In the genomic region with DNA sequence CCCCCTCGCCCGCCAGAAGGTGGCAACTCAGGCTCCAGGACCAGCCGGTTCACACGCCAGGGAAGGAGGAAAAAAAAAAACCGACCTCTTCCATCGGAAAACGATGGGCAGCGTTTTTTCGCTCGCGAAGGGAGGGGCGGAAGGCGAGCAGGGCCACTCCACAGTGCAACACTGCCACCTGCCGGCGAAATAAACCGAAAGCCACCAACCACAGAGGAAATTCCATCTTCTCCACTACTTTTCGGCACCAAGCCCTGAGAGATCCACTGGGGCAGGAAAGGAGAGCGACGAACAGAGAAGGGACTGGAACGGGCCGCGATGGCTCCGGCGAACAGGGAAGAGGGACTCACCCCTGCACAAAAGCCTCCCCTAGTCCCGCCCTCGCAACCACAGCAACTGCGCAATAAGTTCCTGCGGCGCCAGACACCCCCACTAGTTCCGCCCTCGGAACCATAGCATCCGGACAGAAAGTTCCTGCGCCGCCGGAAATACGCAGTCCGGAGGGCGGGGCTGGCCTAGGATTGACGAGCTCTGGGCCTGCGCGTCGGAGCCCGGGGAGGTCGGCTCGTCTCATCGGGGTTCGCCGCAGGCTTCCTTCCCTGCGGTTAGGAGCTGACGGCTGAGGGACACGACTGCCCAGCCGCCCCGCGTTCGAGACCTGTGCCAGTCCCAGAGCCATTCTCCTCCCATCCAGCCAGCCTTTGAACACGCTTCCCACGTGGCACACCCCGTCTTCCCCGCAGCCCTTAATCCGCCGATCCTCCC, we compare ENCODE assay signal across 8 cellular contexts. TPM values are rescaled to one million over a fixed set of nuclear protein-coding genes. Genes with fewer than 3 reads are reported as not detected.
DNase-seq lines count a peak whose midpoint lies in the region; ATAC-seq, FAIRE-seq and TF ChIP-seq lines count a peak whose summit lies in the region.

No MANE protein-coding gene starts in this region.

- H3K27ac ChIP-seq in SU-DHL-6 (ENCODE audit: low read depth, low read length) (peak overlapping the region; percentile 93), cardiac muscle cell (peak overlapping the region; percentile 96), upper lobe of left lung (peak overlapping the region; percentile 90 to 97 (median 92))

- ATAC-seq in HG02798 (IDR thresholded peaks at IDR 0.05; ENCODE audit: poor library complexity, unreplicated experiment) (peak; percentile 95), upper lobe of left lung (ENCODE audit: low FRiP score in 2 of 2) (peak; percentile 98 to 99)
- peak; percentile 93 for ATAC-seq in activated naive CD8-positive, alpha-beta T cell treated with anti-CD3 and anti-CD28 coated beads, Interleukin-2, amount 50 U/mL, for 24 hours

- TF ChIP-seq EP300 in upper lobe of left lung (IDR thresholded peaks at IDR 0.05): peak in 2 of 4 donors; percentile 77 to 79

- intact Hi-C loops in posterior cingulate gyrus (cut with DNase I): no loop called here

- H3K79me2 ChIP-seq in SU-DHL-6 (ENCODE audit: insufficient read depth, low read length): no peaks in the 10 kb centered on the region

- FAIRE-seq in GM12891 (lab: Jason Lieb, UNC): no peak

- peak; percentile 63 for DNase-seq in GM12891 (ENCODE audit: insufficient read length, low spot score)
- peak; percentile 88 to 99 (median 97) for DNase-seq in NCI-H1417 (lab: John Stamatoyannopoulos, UW)
- DNase-seq in activated naive CD8-positive, alpha-beta T cell treated with anti-CD3 and anti-CD28 coated beads, Interleukin-2, amount 50 U/mL, for 24 hours: peak; percentile 88
- DNase-seq in cardiac muscle cell (ENCODE audit: low read depth in 1 of 2, low spot score in 1 of 2): peak; percentile 89 to 96
- DNase-seq in posterior cingulate gyrus: peak; percentile 83 to 99 (median 96)
- peak; percentile 95 for DNase-seq in upper lobe of left lung

- no peaks in the 10 kb centered on the region for H3K27me3 Mint-ChIP-seq in activated naive CD8-positive, alpha-beta T cell treated with anti-CD3 and anti-CD28 coated beads, Interleukin-2, amount 50 U/mL, for 24 hours

- TF ChIP-seq POLR2A in GM12891 (IDR thresholded peaks at IDR 0.05; ENCODE audit: low read depth, low read length): peak; percentile 71
- TF ChIP-seq POLR2A in upper lobe of left lung (IDR thresholded peaks at IDR 0.05): peak in 3 of 4 donors; percentile 48 to 88 (median 53)

- peak overlapping the region; percentile 93 for H3K4me3 Mint-ChIP-seq in activated naive CD8-positive, alpha-beta T cell treated with anti-CD3 and anti-CD28 coated beads, Interleukin-2, amount 50 U/mL, for 24 hours

- H2AFZ ChIP-seq in SU-DHL-6 (ENCODE audit: low read depth, low read length, severe bottlenecking): peak overlapping the region; percentile 76

- H3K4me3 ChIP-seq in SU-DHL-6 (ENCODE audit: insufficient read depth, low read length, poor library complexity, severe bottlenecking): peak overlapping the region; percentile 62
- H3K4me3 ChIP-seq in cardiac muscle cell: peak overlapping the region; percentile 68
- H3K4me3 ChIP-seq in upper lobe of left lung: peak overlapping the region; percentile 50 to 65 (median 58)

- TF ChIP-seq CTCF in SU-DHL-6 (IDR thresholded peaks at IDR 0.05; ENCODE audit: insufficient read depth, low read length, poor library complexity, severe bottlenecking) (peak; percentile 50), cardiac muscle cell (IDR thresholded peaks at IDR 0.05; ENCODE audit: low read depth, low read length) (peak; percentile 64), upper lobe of left lung (IDR thresholded peaks at IDR 0.05) (peak; percentile 91 to 99 (median 96))

- no peaks in the 10 kb centered on the region for H4K20me1 ChIP-seq in SU-DHL-6 (ENCODE audit: low read depth, low read length)

- no peaks in the 10 kb centered on the region for H3K9me2 ChIP-seq in SU-DHL-6 (replicated peaks; ENCODE audit: insufficient read depth, low read length)

- H3K4me1 ChIP-seq in cardiac muscle cell (ENCODE audit: low read depth) (no peaks in the 10 kb centered on the region), upper lobe of left lung (peaks cover 0 to 13% (median 4%) of the 10 kb centered on the region in 4 donors)

- H3K9ac ChIP-seq in SU-DHL-6 (ENCODE audit: low read length): peak overlapping the region; percentile 84

- H3K36me3 Mint-ChIP-seq in activated naive CD8-positive, alpha-beta T cell treated with anti-CD3 and anti-CD28 coated beads, Interleukin-2, amount 50 U/mL, for 24 hours (ENCODE audit: low read depth): peaks cover 1% of the 10 kb centered on the region

- no peaks in the 10 kb centered on the region for H3K9me3 Mint-ChIP-seq in activated naive CD8-positive, alpha-beta T cell treated with anti-CD3 and anti-CD28 coated beads, Interleukin-2, amount 50 U/mL, for 24 hours

- H3K27me3 ChIP-seq in SU-DHL-6 (ENCODE audit: low read length) (no peaks in the 10 kb centered on the region), cardiac muscle cell (no peaks in the 10 kb centered on the region), upper lobe of left lung (no peaks in the 10 kb centered on the region)

- H3K9me3 ChIP-seq in SU-DHL-6 (ENCODE audit: insufficient read depth, low read length) (no peaks in the 10 kb centered on the region), cardiac muscle cell (ENCODE audit: low read depth) (no peaks in the 10 kb centered on the region), upper lobe of left lung (no peaks in the 10 kb centered on the region)

- 0% methylated on average over 5 to 57 of the region's 61 CpGs for WGBS in upper lobe of left lung, 2 donors

- peak overlapping the region; percentile 92 for H3K4me2 ChIP-seq in SU-DHL-6 (ENCODE audit: low read depth, low read length, poor library complexity, severe bottlenecking)

- no peaks in the 10 kb centered on the region for H3K36me3 ChIP-seq in SU-DHL-6 (ENCODE audit: low read length)
- H3K36me3 ChIP-seq in cardiac muscle cell: no peaks in the 10 kb centered on the region
- no peaks in the 10 kb centered on the region for H3K36me3 ChIP-seq in upper lobe of left lung

- H3F3A ChIP-seq in SU-DHL-6 (ENCODE audit: insufficient read depth): peaks cover 6% of the 10 kb centered on the region; the same call in 1 of the 2 replicates

- H3K27ac Mint-ChIP-seq in activated naive CD8-positive, alpha-beta T cell treated with anti-CD3 and anti-CD28 coated beads, Interleukin-2, amount 50 U/mL, for 24 hours: peak overlapping the region; percentile 99

- peaks cover 16% of the 10 kb centered on the region for H3K4me1 Mint-ChIP-seq in activated naive CD8-positive, alpha-beta T cell treated with anti-CD3 and anti-CD28 coated beads, Interleukin-2, amount 50 U/mL, for 24 hours

TF ChIP-seq in GM12891, 5 proteins besides CTCF, POLR2A, EP300 and RAD21:
- peak; percentile 68; the same call in 1 of the 2 replicates for TF ChIP-seq POU2F2 (IDR thresholded peaks at IDR 0.05; ENCODE audit: low read depth, low read length)
- 0 out of 2 replicates have a peak, but pooled peaks have one; percentile 19 for TF ChIP-seq SPI1 (IDR thresholded peaks at IDR 0.05; ENCODE audit: low read depth, low read length)
- peak; percentile 77 for TF ChIP-seq POLR2AphosphoS5 (IDR thresholded peaks at IDR 0.05; ENCODE audit: low read depth, low read length)
- no peak; the same call in 1 of the 2 replicates for TF ChIP-seq TAF1 (IDR thresholded peaks at IDR 0.05; ENCODE audit: low read depth, low read length)

RNA-seq across cellular contexts. Expression of a gene that starts 23.4 kb away (rescaled TPM):
- polyA plus RNA-seq in GM12891 (2012; ENCODE audit: low read depth, missing spikeins): 23.1 TPM
- total RNA-seq in cardiac muscle cell: 27.7 and 29.8 TPM in 2 replicates
- polyA plus RNA-seq in cardiac muscle cell: 24.7 and 38.3 TPM in 2 replicates
- total RNA-seq in upper lobe of left lung: 10 to 100 TPM; 12.0 to 60.8 (median 17.6) TPM

RNA-seq across cellular contexts. Expression of a gene that starts 37.8 kb away (rescaled TPM):
- polyA plus RNA-seq in GM12891 (2012; ENCODE audit: low read depth, missing spikeins): 14.4 TPM
- total RNA-seq in cardiac muscle cell: 28.5 and 32.9 TPM in 2 replicates
- 32.9 and 35.4 TPM in 2 replicates for polyA plus RNA-seq in cardiac muscle cell
- 100 to 1,000 TPM in 2 of 6 donors, 10 to 100 TPM in 4; 14.1 to 216 (median 17.2) TPM for total RNA-seq in upper lobe of left lung

Comparison
In these comparisons a context has a peak if more than half of its experiments do, and no peak if none do; other contexts are left out.
1. Peak in every context shown above with its lines: DNase-seq, ATAC-seq, H3K4me3 ChIP-seq and H3K27ac ChIP-seq.